ENCODE assay signal across 23 cellular contexts in genomic region chr7:155758348-155758747, GRCh38. TPM values are rescaled to one million over a fixed set of nuclear protein-coding genes. Genes with fewer than 3 reads are reported as not detected.
DNase-seq lines count a peak whose midpoint lies in the region; ATAC-seq, FAIRE-seq and TF ChIP-seq lines count a peak whose summit lies in the region.
"Had no signal": no experiment of that assay in that cellular context is flagged by ENCODE, and none has a peak within 500 bp of the region (broad histone marks: within the 10 kb centered on the region; RNA-seq: fewer than 3 reads in every experiment).

No MANE protein-coding gene starts in this region.

- H2AFZ ChIP-seq in H1 (ENCODE audit: low read length) = no peak overlapping the region

- TF ChIP-seq POLR2A in H1 (IDR thresholded peaks at IDR 0.05; ENCODE audit: control extremely low read depth in 1 of 2, low read depth in 2 of 2, low read length in 2 of 2) = no peak

- H3K27me3 Mint-ChIP-seq in activated T-helper 17 cell treated with anti-CD3 and anti-CD28 coated beads, Interleukin-2, amount 50 U/mL, for 72 hours = no peaks in the 10 kb centered on the region

- no peak for FAIRE-seq in H1 (lab: Jason Lieb, UNC)

- POLR2A ChIA-PET in H1 (lab: Charles Lee; ENCODE audit: partially characterized antibody) = interaction anchor here (0.6 to 1.3 kb wide), 3 partner anchors 14 to 207 kb away, joined by 3 read pairs; no protein-coding TSS in a partner anchor

- no peak overlapping the region for H4K91ac ChIP-seq in H1 (replicated peaks; ENCODE audit: insufficient read length, low read length)

- H4K5ac ChIP-seq in H1 (ENCODE audit: insufficient read length, low read depth, low read length) (no peak overlapping the region), mesendoderm (ENCODE audit: low read length) (no peak overlapping the region)

- H3K4ac ChIP-seq in H1 (replicated peaks; ENCODE audit: insufficient read length, low read depth, low read length) = no peak overlapping the region
- H3K4ac ChIP-seq in mesendoderm (ENCODE audit: low read depth, low read length) = no peak overlapping the region

- WGBS in H1 (ENCODE audit: extremely low coverage in 1 of 2, insufficient coverage in 1 of 2, insufficient read length in 1 of 2, insufficient replicate concordance in 2 of 2, low coverage in 1 of 2, low lambda C conversion rate in 2 of 2, missing lambda C conversion rate in 1 of 2), 2 experiments = 80% methylated on average over 10 of the region's 10 CpGs; no CpG with 5 or more reads in 1 of the 2 experiments
- WGBS in mesendoderm (ENCODE audit: extremely low coverage, insufficient coverage, low lambda C conversion rate) = no CpG with 5 or more reads among the region's 10 CpGs

- no peaks in the 10 kb centered on the region for H3K9me3 Mint-ChIP-seq in activated T-helper 17 cell treated with anti-CD3 and anti-CD28 coated beads, Interleukin-2, amount 50 U/mL, for 72 hours

- peaks cover 43% of the 10 kb centered on the region for H3K4me1 Mint-ChIP-seq in activated T-helper 17 cell treated with anti-CD3 and anti-CD28 coated beads, Interleukin-2, amount 50 U/mL, for 72 hours

- TF ChIP-seq EP300 in H1 (IDR thresholded peaks at IDR 0.05; ENCODE audit: borderline replicate concordance in 1 of 2, low read depth in 2 of 2, low read length in 2 of 2) = no peak

- H3K79me2 ChIP-seq in H1 (ENCODE audit: control insufficient read depth in 1 of 2, insufficient read depth in 2 of 2, low read length in 2 of 2) (peaks cover 3 to 86% of the 10 kb centered on the region in 2 experiments; a peak in 3 of 4 replicates), mesendoderm (ENCODE audit: control insufficient read depth, insufficient read depth, low read length) (peaks cover 27% of the 10 kb centered on the region)

- H4K20me1 ChIP-seq in H1 (replicated peaks in 1 of 2; ENCODE audit: control insufficient read depth in 1 of 2, insufficient read depth in 2 of 2, low read length in 2 of 2) = peaks cover 0 to 10% of the 10 kb centered on the region in 2 experiments

- TF ChIP-seq RAD21 in H1 (IDR thresholded peaks at IDR 0.05 in 1 of 2, conservative IDR thresholded peaks at IDR 0.05 in 1 of 2; ENCODE audit: low read depth in 2 of 2, low read length in 2 of 2) = no peak

- H2BK12ac ChIP-seq in H1 (ENCODE audit: low read depth, low read length) = no peak overlapping the region

- H3K27ac Mint-ChIP-seq in activated T-helper 17 cell treated with anti-CD3 and anti-CD28 coated beads, Interleukin-2, amount 50 U/mL, for 72 hours = peak overlapping the region; percentile 15

- H3K23me2 ChIP-seq in H1 (ENCODE audit: low read depth, low read length) = no peaks in the 10 kb centered on the region

- H4K8ac ChIP-seq in H1 (ENCODE audit: extremely low read depth, insufficient read depth, low read length) = no peak overlapping the region
- H4K8ac ChIP-seq in mesendoderm (ENCODE audit: low read depth, low read length) = no peak overlapping the region

- no peak for ATAC-seq in activated T-helper 17 cell treated with anti-CD3 and anti-CD28 coated beads, Interleukin-2, amount 50 U/mL, for 72 hours (replicated peaks)
- no peak for ATAC-seq in sciatic nerve
- ATAC-seq in HG02571 (IDR thresholded peaks at IDR 0.05; ENCODE audit: unreplicated experiment) = no peak
- ATAC-seq: HCT116 had no signal

- H3K23ac ChIP-seq in H1 (ENCODE audit: insufficient read length) (no peak overlapping the region), mesendoderm (ENCODE audit: low read length) (no peak overlapping the region)

- H3K14ac ChIP-seq in H1 (ENCODE audit: insufficient read length) = no peak overlapping the region

- peaks cover 81% of the 10 kb centered on the region for H3K36me3 Mint-ChIP-seq in activated T-helper 17 cell treated with anti-CD3 and anti-CD28 coated beads, Interleukin-2, amount 50 U/mL, for 72 hours (ENCODE audit: low read depth)

- H3K27me3 ChIP-seq in H7 (ENCODE audit: control insufficient read depth, insufficient read depth, low read length) (no peaks in the 10 kb centered on the region), H1 (replicated peaks in 1 of 4; ENCODE audit: control insufficient read depth in 3 of 4, extremely low read depth in 1 of 4, insufficient read depth in 3 of 4, low read length in 3 of 4) (no peaks in the 10 kb centered on the region), mesendoderm (ENCODE audit: insufficient read depth, low read length, poor library complexity) (no peaks in the 10 kb centered on the region)

- H3K27ac ChIP-seq in H1 (ENCODE audit: low read depth, low read length) (no peak overlapping the region), mesendoderm (ENCODE audit: low read depth, low read length) (no peak overlapping the region)
- H3K27ac ChIP-seq: SK-N-MC had no signal

- H2AK5ac ChIP-seq in H1 (ENCODE audit: low read depth, low read length) (no peak overlapping the region), mesendoderm (ENCODE audit: low read length) (no peak overlapping the region)

- H3K4me3 ChIP-seq in H7 (ENCODE audit: insufficient read depth, low read depth, low read length) (no peak overlapping the region), H1 (ENCODE audit: extremely low read depth in 1 of 4, insufficient read depth in 2 of 4, low read depth in 3 of 4, low read length in 4 of 4) (no peak overlapping the region), mesendoderm (ENCODE audit: low read length) (no peak overlapping the region)
- H3K4me3 ChIP-seq: SK-N-MC had no signal

- H3K56ac ChIP-seq in H1 (replicated peaks; ENCODE audit: insufficient read length, low read depth, low read length) = no peak overlapping the region
- no peak overlapping the region for H3K56ac ChIP-seq in mesendoderm (ENCODE audit: low read length)

- peak; percentile 59 for DNase-seq in H7
- DNase-seq in H1 (ENCODE audit: low read depth in 1 of 2, low spot score in 2 of 2) = no peak
- peak; percentile 56 for DNase-seq in mesendoderm
- no peak for DNase-seq in CD1c-positive myeloid dendritic cell (ENCODE audit: extremely low spot score)
- DNase-seq in sciatic nerve (ENCODE audit: low spot score) = no peak
- DNase-seq: ACHN, C1 segment of cervical spinal cord, DMS79 treated with DMSO at 0.1 percent for 48 hours, KG1, MV-4-11, NCI-H1417, NCI-H187, NCI-H2107, NCI-H2227 treated with DMSO at 0.1 percent for 48 hours, NCI-H510A treated with DMSO at 0.1 percent for 48 hours, NCI-H774, OCI-M1, SHP77 had no signal

- CTCF ChIA-PET in H1 (lab: Charles Lee; ENCODE audit: partially characterized antibody) = interaction anchor here (0.9 to 1.4 kb wide), 4 partner anchors 9 to 173 kb away, joined by 3 to 7 read pairs (median 4); no protein-coding TSS in a partner anchor

- peaks cover 2 to 6% (median 3%) of the 10 kb centered on the region in 4 experiments; a peak in 6 of 7 replicates for H3K4me1 ChIP-seq in H1 (replicated peaks in 1 of 4; ENCODE audit: control insufficient read depth in 3 of 4, insufficient read depth in 4 of 4, low read length in 3 of 4)
- peaks cover 11% of the 10 kb centered on the region for H3K4me1 ChIP-seq in mesendoderm (ENCODE audit: control insufficient read depth, low read depth, low read length)

- peaks cover 6 to 8% of the 10 kb centered on the region in 2 experiments; a peak in 2 of 4 replicates for H3K9me3 ChIP-seq in H1 (ENCODE audit: insufficient read depth in 2 of 2, low read depth in 1 of 2, low read length in 1 of 2)

- no peak overlapping the region for H3K4me3 Mint-ChIP-seq in activated T-helper 17 cell treated with anti-CD3 and anti-CD28 coated beads, Interleukin-2, amount 50 U/mL, for 72 hours

- no peaks in the 10 kb centered on the region for H3K36me3 ChIP-seq in H7 (replicated peaks; ENCODE audit: control insufficient read depth, insufficient read depth, low read length)
- peaks cover 0 to 5% (median 2%) of the 10 kb centered on the region in 4 experiments; a peak in 2 of 8 replicates for H3K36me3 ChIP-seq in H1 (ENCODE audit: control insufficient read depth in 2 of 4, insufficient read depth in 4 of 4, low read length in 3 of 4)
- no peaks in the 10 kb centered on the region for H3K36me3 ChIP-seq in mesendoderm (ENCODE audit: control insufficient read depth, insufficient read depth, low read length)

- H3K79me1 ChIP-seq in H1 (ENCODE audit: low read depth, low read length) (peaks cover 18% of the 10 kb centered on the region), mesendoderm (ENCODE audit: low read length) (peaks cover 34% of the 10 kb centered on the region)

- TF ChIP-seq CTCF in H1 (IDR thresholded peaks at IDR 0.05; ENCODE audit: control extremely low read depth in 1 of 3, insufficient read depth in 1 of 3, low read depth in 1 of 3, low read length in 3 of 3) = no peak

- H3K4me2 ChIP-seq in H1 (ENCODE audit: insufficient read depth in 1 of 2, low read depth in 2 of 2, low read length in 2 of 2) (peak overlapping the region; percentile 4 to 9; a peak in 1 of 4 replicates), mesendoderm (ENCODE audit: low read length) (no peak overlapping the region)

- H3K9ac ChIP-seq in H1 (replicated peaks in 1 of 4; ENCODE audit: extremely low read depth in 1 of 4, low read depth in 3 of 4, low read length in 3 of 4) (no peak overlapping the region), mesendoderm (ENCODE audit: low read length) (no peak overlapping the region)

- intact Hi-C loops in sciatic nerve (cut with DNase I) = no loop called here

- H2BK120ac ChIP-seq in H1 (replicated peaks; ENCODE audit: low read depth, low read length) (no peak overlapping the region), mesendoderm (ENCODE audit: low read depth, low read length) (no peak overlapping the region)

- H2BK5ac ChIP-seq in H1 (ENCODE audit: low read depth, low read length) (no peak overlapping the region; the same call in 1 of the 2 replicates), mesendoderm (ENCODE audit: low read length) (no peak overlapping the region)

- H3K18ac ChIP-seq in H1 (ENCODE audit: extremely low read depth, low read length) (no peak overlapping the region), mesendoderm (ENCODE audit: low read length) (no peak overlapping the region)

- H2BK20ac ChIP-seq in H1 (ENCODE audit: low read length) = no peak overlapping the region

- H2BK15ac ChIP-seq in H1 (ENCODE audit: low read length) (no peak overlapping the region), mesendoderm (replicated peaks; ENCODE audit: low read depth) (no peak overlapping the region)

RNA-seq across cellular contexts. Expression of gene SHH, which starts 53.9 kb away (rescaled TPM):
- total RNA-seq in H7 (2014; rRNA removed; shearing (Covaris generic)) = 1.5 and 4.6 TPM in 2 replicates
- not detected for total RNA-seq in activated T-helper 17 cell treated with anti-CD3 and anti-CD28 coated beads, Interleukin-2, amount 50 U/mL, for 72 hours
- not detected in 2 replicates for total RNA-seq in H1 (2021; fragmentation: NEBNext Ultra II Directional; extraction: Animal tissue kit (Norgen Biotek cat#: 25700))
- polyA plus RNA-seq in H1 (2011; rRNA removed) = not detected in 2 replicates
- polyA plus RNA-seq in H1 (2011; cell fraction: cytosol; rRNA removed) = 0.01 TPM
- polyA plus RNA-seq in H1 (2011; cell fraction: nucleus; rRNA removed) = not detected
- not detected in 4 replicates for polyA plus RNA-seq in H1 (2012, experiment 1 of 2)
- polyA plus RNA-seq in H1 (2012, experiment 2 of 2) = not detected
- polyA plus RNA-seq in H1 (2013, experiment 1 of 2) = under 0.01 TPM
- 0.04 TPM for polyA plus RNA-seq in H1 (2013, experiment 2 of 2)
- polyA minus RNA-seq in H1 (2011; rRNA and poly(A)+ RNA removed) = 0.03 TPM in 1 of 2 replicates, not detected in the other
- not detected for polyA minus RNA-seq in H1 (2011; cell fraction: cytosol; rRNA and poly(A)+ RNA removed)
- polyA minus RNA-seq in H1 (2011; cell fraction: nucleus; rRNA and poly(A)+ RNA removed) = not detected
- polyA plus RNA-seq in mesendoderm (2013, experiment 1 of 2) = 0.32 TPM
- polyA plus RNA-seq in mesendoderm (2013, experiment 2 of 2) = 0.28 TPM
- 16.7 TPM for total RNA-seq in sciatic nerve
- total RNA-seq: G401 had no signal

Comparison
In these comparisons a context has a peak if more than half of its experiments do, and no peak if none do; other contexts are left out.
1. DNase-seq: peak in H7 (single experiment) and mesendoderm (single experiment); none in H1 (0 of 2), CD1c-positive myeloid dendritic cell (single experiment) and sciatic nerve (single experiment).